Comparison of ENCODE assay signal across 24 cellular contexts in genomic region chr2:171146071-171146470, GRCh38.
"Had no signal": no experiment of that assay in that cellular context is flagged by ENCODE, and none has a peak within 500 bp of the region (broad histone marks: within the 10 kb centered on the region; RNA-seq: fewer than 3 reads in every experiment).

No MANE protein-coding gene starts in this region.

- H3K27me3 ChIP-seq: breast epithelium, esophagus muscularis mucosa, suprapubic skin, transverse colon, vagina had no signal

- H3K36me3 ChIP-seq: breast epithelium, esophagus muscularis mucosa, suprapubic skin, transverse colon, vagina had no signal

- H3K4me3 Mint-ChIP-seq: activated CD4-positive, alpha-beta T cell treated with anti-CD3 and anti-CD28 coated beads, Interleukin-2, amount 10 ng/mL, durations not matched to agents 24 days and 14 days; activated CD8-positive, alpha-beta T cell treated with anti-CD3 and anti-CD28 coated beads for 36 hours; natural killer cell treated with Interleukin-12 subunit alpha and Interleukin-12 subunit beta and Interleukin-15 and Interleukin-18, amount 100 ng/mL, for 72 hours had no signal

- H3K4me3 ChIP-seq: breast epithelium, coronary artery, esophagus muscularis mucosa, suprapubic skin, transverse colon, vagina had no signal

- H3K36me3 Mint-ChIP-seq: immature natural killer cell; natural killer cell treated with Interleukin-12 subunit alpha and Interleukin-12 subunit beta and Interleukin-15 and Interleukin-18, amount 100 ng/mL, for 72 hours had no signal

- DNase-seq: activated CD4-positive, alpha-beta T cell treated with anti-CD3 and anti-CD28 coated beads, Interleukin-2, amount 10 ng/mL, durations not matched to agents 24 days and 14 days; activated CD8-positive, alpha-beta memory T cell treated with anti-CD3 and anti-CD28 coated beads, Interleukin-2, amount 50 U/mL, for 4 hours; activated CD8-positive, alpha-beta T cell treated with anti-CD3 and anti-CD28 coated beads for 36 hours; activated effector memory CD4-positive, alpha-beta T cell treated with anti-CD3 and anti-CD28 coated beads, Interleukin-2, amount 50 U/mL, for 16 hours; activated T-cell treated with anti-CD3 and anti-CD28 coated beads, Interleukin-2, amount 50 U/mL, for 48 hours; immature natural killer cell; kidney glomerular epithelial cell; nucleus accumbens; posterior cingulate gyrus; retina; stimulated activated CD4-positive, alpha-beta T cell treated with anti-CD3 and anti-CD28 coated beads, Interleukin-2, amount 100 ng/mL, for 24 hours; stimulated activated naive CD8-positive, alpha-beta T cell treated with anti-CD3 and anti-CD28 coated beads, Interleukin-15, Interleukin-2, amounts not matched to agents 100 U/mL and 50 U/mL, for 24 hours; T-helper 1 cell; T1000; transverse colon had no signal

- FAIRE-seq: astrocyte, endometrium had no signal

- H3K27ac Mint-ChIP-seq: activated CD4-positive, alpha-beta T cell treated with anti-CD3 and anti-CD28 coated beads, Interleukin-2, amount 10 ng/mL, durations not matched to agents 24 days and 14 days; activated CD8-positive, alpha-beta T cell treated with anti-CD3 and anti-CD28 coated beads for 36 hours had no signal

- H3K9me3 ChIP-seq: breast epithelium, esophagus muscularis mucosa, suprapubic skin, transverse colon, vagina had no signal

- H3K27me3 Mint-ChIP-seq: activated CD4-positive, alpha-beta T cell treated with anti-CD3 and anti-CD28 coated beads, Interleukin-2, amount 10 ng/mL, durations not matched to agents 24 days and 14 days; activated CD8-positive, alpha-beta T cell treated with anti-CD3 and anti-CD28 coated beads for 36 hours; activated naive CD4-positive, alpha-beta T cell treated with anti-CD3 and anti-CD28 coated beads, Interleukin-2, amount 50 U/mL, for 24 hours; natural killer cell treated with Interleukin-12 subunit alpha and Interleukin-12 subunit beta and Interleukin-15 and Interleukin-18, amount 100 ng/mL, for 72 hours had no signal

- H3K9me3 Mint-ChIP-seq: activated CD4-positive, alpha-beta T cell treated with anti-CD3 and anti-CD28 coated beads, Interleukin-2, amount 10 ng/mL, durations not matched to agents 24 days and 14 days; activated CD8-positive, alpha-beta T cell treated with anti-CD3 and anti-CD28 coated beads for 36 hours; activated naive CD4-positive, alpha-beta T cell treated with anti-CD3 and anti-CD28 coated beads, Interleukin-2, amount 50 U/mL, for 24 hours; immature natural killer cell; natural killer cell treated with Interleukin-12 subunit alpha and Interleukin-12 subunit beta and Interleukin-15 and Interleukin-18, amount 100 ng/mL, for 72 hours had no signal

- H3K27ac ChIP-seq: coronary artery, suprapubic skin, vagina had no signal

- ATAC-seq: activated CD8-positive, alpha-beta T cell treated with anti-CD3 and anti-CD28 coated beads for 36 hours; natural killer cell treated with Interleukin-12 subunit alpha and Interleukin-12 subunit beta and Interleukin-15 and Interleukin-18, amount 100 ng/mL, for 72 hours; stimulated activated naive CD8-positive, alpha-beta T cell treated with anti-CD3 and anti-CD28 coated beads, Interleukin-15, Interleukin-2, amounts not matched to agents 100 U/mL and 50 U/mL, for 24 hours had no signal
